1 cellular context compared by ENCODE assay signal in the genomic region with DNA sequence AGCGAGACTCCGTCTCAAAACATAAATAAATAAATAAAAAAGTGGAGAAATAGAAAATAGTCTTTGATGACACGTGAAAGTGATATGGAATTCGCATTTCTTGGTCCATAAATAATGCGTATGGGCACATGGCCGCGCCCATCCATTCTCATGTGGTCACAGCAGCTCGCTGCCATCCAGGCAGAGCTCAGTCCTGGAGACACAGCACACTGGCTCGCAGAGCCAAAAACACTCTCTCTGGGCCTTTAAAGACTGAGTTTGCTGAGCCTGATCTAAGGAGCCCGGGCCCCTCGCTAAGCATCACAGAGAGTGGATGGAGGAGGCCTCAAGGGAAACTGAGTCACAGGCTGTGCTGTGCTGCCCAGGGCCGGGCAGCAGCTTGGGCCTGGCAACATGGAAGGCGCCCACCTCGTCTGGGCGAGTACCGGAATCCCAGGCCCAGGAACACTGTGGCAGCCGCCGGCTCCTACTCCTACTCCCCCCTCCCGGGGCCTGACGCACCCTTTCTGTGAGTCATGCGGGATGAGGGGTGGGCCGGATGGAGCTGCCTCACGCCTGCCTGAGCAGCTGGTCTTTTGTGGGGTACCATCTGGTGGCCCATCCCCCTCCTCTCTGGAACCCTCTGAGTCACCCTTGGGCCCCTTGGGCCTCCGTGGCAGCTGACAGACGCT.
TF ChIP-seq lines count a peak whose summit lies in the region.

No MANE protein-coding gene starts in this region.

TF ChIP-seq in K562, 482 proteins besides CTCF, POLR2A, EP300 and RAD21:
- TF ChIP-seq, protein P1, sequence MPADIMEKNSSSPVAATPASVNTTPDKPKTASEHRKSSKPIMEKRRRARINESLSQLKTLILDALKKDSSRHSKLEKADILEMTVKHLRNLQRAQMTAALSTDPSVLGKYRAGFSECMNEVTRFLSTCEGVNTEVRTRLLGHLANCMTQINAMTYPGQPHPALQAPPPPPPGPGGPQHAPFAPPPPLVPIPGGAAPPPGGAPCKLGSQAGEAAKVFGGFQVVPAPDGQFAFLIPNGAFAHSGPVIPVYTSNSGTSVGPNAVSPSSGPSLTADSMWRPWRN (IDR thresholded peaks at IDR 0.05; ENCODE audit: low read depth), result no peak
- TF ChIP-seq TAF1 (IDR thresholded peaks at IDR 0.05; ENCODE audit: control insufficient read depth, extremely low read depth, insufficient read depth, low read length, severe bottlenecking) (no peak), C11orf30 (IDR thresholded peaks at IDR 0.05; ENCODE audit: low read depth) (no peak), ZEB2 (IDR thresholded peaks at IDR 0.05) (no peak), FOSL1 (tag; conservative IDR thresholded peaks at IDR 0.05) (peak; percentile 81), CBFA2T3 (IDR thresholded peaks at IDR 0.05) (peak; percentile 32; the same call in 1 of the 2 replicates), DPF2 (IDR thresholded peaks at IDR 0.05) (no peak), ARHGAP35 (IDR thresholded peaks at IDR 0.05; ENCODE audit: partially characterized antibody) (no peak), POLR2G (IDR thresholded peaks at IDR 0.05; ENCODE audit: low read depth, low read length) (peak; percentile 39; the same call in 1 of the 2 replicates), PHB (CRISPR knock-in tag; IDR thresholded peaks at IDR 0.05) (no peak), PHF8 (IDR thresholded peaks at IDR 0.05; ENCODE audit: borderline replicate concordance, low read length) (no peak), BDP1 (IDR thresholded peaks at IDR 0.05; ENCODE audit: insufficient read depth, insufficient read length) (no peak), CBFA2T2 (conservative IDR thresholded peaks at IDR 0.05) (0 out of 2 replicates have a peak, but pooled peaks have one; percentile 11)
- TF ChIP-seq, protein P2, sequence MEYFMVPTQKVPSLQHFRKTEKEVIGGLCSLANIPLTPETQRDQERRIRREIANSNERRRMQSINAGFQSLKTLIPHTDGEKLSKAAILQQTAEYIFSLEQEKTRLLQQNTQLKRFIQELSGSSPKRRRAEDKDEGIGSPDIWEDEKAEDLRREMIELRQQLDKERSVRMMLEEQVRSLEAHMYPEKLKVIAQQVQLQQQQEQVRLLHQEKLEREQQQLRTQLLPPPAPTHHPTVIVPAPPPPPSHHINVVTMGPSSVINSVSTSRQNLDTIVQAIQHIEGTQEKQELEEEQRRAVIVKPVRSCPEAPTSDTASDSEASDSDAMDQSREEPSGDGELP (CRISPR knock-in tag; IDR thresholded peaks at IDR 0.05; ENCODE audit: borderline replicate concordance), result peak; percentile 67; the same call in 1 of the 2 replicates
- TF ChIP-seq, protein P3, sequence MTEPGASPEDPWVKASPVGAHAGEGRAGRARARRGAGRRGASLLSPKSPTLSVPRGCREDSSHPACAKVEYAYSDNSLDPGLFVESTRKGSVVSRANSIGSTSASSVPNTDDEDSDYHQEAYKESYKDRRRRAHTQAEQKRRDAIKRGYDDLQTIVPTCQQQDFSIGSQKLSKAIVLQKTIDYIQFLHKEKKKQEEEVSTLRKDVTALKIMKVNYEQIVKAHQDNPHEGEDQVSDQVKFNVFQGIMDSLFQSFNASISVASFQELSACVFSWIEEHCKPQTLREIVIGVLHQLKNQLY (CRISPR knock-in tag; conservative IDR thresholded peaks at IDR 0.05), result no peak
- TF ChIP-seq, protein P4, sequence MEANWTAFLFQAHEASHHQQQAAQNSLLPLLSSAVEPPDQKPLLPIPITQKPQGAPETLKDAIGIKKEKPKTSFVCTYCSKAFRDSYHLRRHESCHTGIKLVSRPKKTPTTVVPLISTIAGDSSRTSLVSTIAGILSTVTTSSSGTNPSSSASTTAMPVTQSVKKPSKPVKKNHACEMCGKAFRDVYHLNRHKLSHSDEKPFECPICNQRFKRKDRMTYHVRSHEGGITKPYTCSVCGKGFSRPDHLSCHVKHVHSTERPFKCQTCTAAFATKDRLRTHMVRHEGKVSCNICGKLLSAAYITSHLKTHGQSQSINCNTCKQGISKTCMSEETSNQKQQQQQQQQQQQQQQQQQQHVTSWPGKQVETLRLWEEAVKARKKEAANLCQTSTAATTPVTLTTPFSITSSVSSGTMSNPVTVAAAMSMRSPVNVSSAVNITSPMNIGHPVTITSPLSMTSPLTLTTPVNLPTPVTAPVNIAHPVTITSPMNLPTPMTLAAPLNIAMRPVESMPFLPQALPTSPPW (CRISPR knock-in tag; IDR thresholded peaks at IDR 0.05), result peak; percentile 43; the same call in 1 of the 2 replicates
